Comparison of ENCODE assay signal across 29 cellular contexts in the genomic region with DNA sequence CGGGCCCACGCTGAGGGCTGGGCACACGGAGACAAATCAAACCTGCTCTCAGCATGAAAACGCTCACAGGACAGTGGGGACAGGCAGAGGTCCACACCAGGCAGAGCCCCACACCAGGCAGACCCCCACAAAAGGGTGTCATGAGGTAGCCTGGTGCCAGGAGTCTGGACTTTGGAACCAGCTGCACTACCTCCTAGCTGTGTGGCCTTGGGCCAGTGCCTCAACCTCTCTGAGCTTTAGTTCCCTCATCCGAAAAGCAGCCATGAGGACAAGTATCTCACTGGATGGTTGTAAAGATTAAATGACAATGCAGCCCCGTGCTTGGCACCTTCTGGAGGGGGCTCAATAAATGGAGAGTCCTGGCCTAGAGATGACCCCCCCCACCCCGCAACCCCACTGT. TPM values are rescaled to one million over a fixed set of nuclear protein-coding genes. Genes with fewer than 3 reads are reported as not detected.
DNase-seq lines count a peak whose midpoint lies in the region; ATAC-seq, FAIRE-seq and TF ChIP-seq lines count a peak whose summit lies in the region.
"Had no signal": no experiment of that assay in that cellular context is flagged by ENCODE, and none has a peak within 500 bp of the region (broad histone marks: within the 10 kb centered on the region; RNA-seq: fewer than 3 reads in every experiment).

No MANE protein-coding gene starts in this region.

- H3K4me1 Mint-ChIP-seq in CD14-positive monocyte (peaks cover 14% of the 10 kb centered on the region), chondrocyte (ENCODE audit: low read depth) (peaks cover 12% of the 10 kb centered on the region), neural progenitor cell (peaks cover 60% of the 10 kb centered on the region)
- H3K4me1 Mint-ChIP-seq: CD4-positive, alpha-beta memory T cell; IgD-negative memory B cell had no signal

- H3K27ac Mint-ChIP-seq in CD14-positive monocyte (no peak overlapping the region), chondrocyte (ENCODE audit: unreplicated experiment) (no peak overlapping the region), neural progenitor cell (peak overlapping the region; percentile 93)
- H3K27ac Mint-ChIP-seq: IgD-negative memory B cell had no signal

- no peaks in the 10 kb centered on the region for H3K36me3 ChIP-seq in hepatocyte (replicated peaks; ENCODE audit: insufficient read depth, low read depth)
- H3K36me3 ChIP-seq in neural progenitor cell: no peaks in the 10 kb centered on the region
- H3K36me3 ChIP-seq: BLaER1 treated with 17β-estradiol and CSF1 and Interleukin-3, amounts not matched to agents 10 nM and 100 nM had no signal

- CTCF ChIA-PET in HEK293T (lab: Yijun Ruan, JAX): interaction anchor here (0.6 kb wide), 1 partner anchor 76 kb away, joined by 3 read pairs; no protein-coding TSS in a partner anchor

- H3K9me3 ChIP-seq in hepatocyte (ENCODE audit: low read depth): no peaks in the 10 kb centered on the region
- H3K9me3 ChIP-seq in neural progenitor cell (ENCODE audit: low read depth): no peaks in the 10 kb centered on the region
- H3K9me3 ChIP-seq: BLaER1 treated with 17β-estradiol and CSF1 and Interleukin-3, amounts not matched to agents 10 nM and 100 nM; SK-N-SH had no signal

- TF ChIP-seq CTCF in CD14-positive monocyte (IDR thresholded peaks at IDR 0.05) (no peak), chondrocyte (IDR thresholded peaks at IDR 0.05) (no peak), hepatocyte (IDR thresholded peaks at IDR 0.05; ENCODE audit: poor library complexity) (no peak), neural progenitor cell (IDR thresholded peaks at IDR 0.05) (no peak)

- H3K79me2 ChIP-seq in hepatocyte: no peaks in the 10 kb centered on the region
- H3K79me2 ChIP-seq in neural progenitor cell (ENCODE audit: low read depth): no peaks in the 10 kb centered on the region

- H3K9ac ChIP-seq in neural progenitor cell: no peak overlapping the region
- H3K9ac ChIP-seq: BLaER1 treated with 17β-estradiol and CSF1 and Interleukin-3, amounts not matched to agents 10 nM and 100 nM; SK-N-SH had no signal

- H2AFZ ChIP-seq in hepatocyte (no peak overlapping the region), neural progenitor cell (replicated peaks) (no peak overlapping the region)

- no peaks in the 10 kb centered on the region for H3K9me3 Mint-ChIP-seq in CD14-positive monocyte
- no peaks in the 10 kb centered on the region for H3K9me3 Mint-ChIP-seq in chondrocyte (ENCODE audit: low read depth)
- no peaks in the 10 kb centered on the region for H3K9me3 Mint-ChIP-seq in neural progenitor cell
- H3K9me3 Mint-ChIP-seq: CD4-positive, alpha-beta memory T cell had no signal

- H3K4me2 ChIP-seq in hepatocyte: no peak overlapping the region
- H3K4me2 ChIP-seq in neural progenitor cell: no peak overlapping the region
- H3K4me2 ChIP-seq: BLaER1 treated with 17β-estradiol and CSF1 and Interleukin-3, amounts not matched to agents 10 nM and 100 nM; SK-N-SH had no signal

- H3K4me3 ChIP-seq in hepatocyte (no peak overlapping the region), neural progenitor cell (no peak overlapping the region)
- H3K4me3 ChIP-seq: BLaER1 treated with 17β-estradiol and CSF1 and Interleukin-3, amounts not matched to agents 10 nM and 100 nM had no signal

- H3K27me3 ChIP-seq in hepatocyte: no peaks in the 10 kb centered on the region
- no peaks in the 10 kb centered on the region for H3K27me3 ChIP-seq in neural progenitor cell
- H3K27me3 ChIP-seq: BLaER1 treated with 17β-estradiol and CSF1 and Interleukin-3, amounts not matched to agents 10 nM and 100 nM had no signal

- no peak for TF ChIP-seq POLR2A in H54 (IDR thresholded peaks at IDR 0.05; ENCODE audit: low read depth, low read length)

- peaks cover 15% of the 10 kb centered on the region for H3K4me1 ChIP-seq in hepatocyte (ENCODE audit: insufficient read depth)
- H3K4me1 ChIP-seq in neural progenitor cell: peaks cover 48% of the 10 kb centered on the region

- FAIRE-seq in H54 (lab: Jason Lieb, UNC): no peak
- FAIRE-seq: GM12891, HTR-8/SVneo had no signal

- whole genome bisulfite sequencing in hepatocyte (ENCODE audit: low lambda C conversion rate, missing lambda C conversion rate): 90% methylated on average over 7 of the region's 7 CpGs

- H3K4me3 Mint-ChIP-seq in CD14-positive monocyte (peak overlapping the region; percentile 50 to 53), chondrocyte (ENCODE audit: unreplicated experiment) (no peak overlapping the region), neural progenitor cell (no peak overlapping the region)
- H3K4me3 Mint-ChIP-seq: CD4-positive, alpha-beta memory T cell; IgD-negative memory B cell had no signal

- H3K27me3 Mint-ChIP-seq in CD14-positive monocyte (ENCODE audit: low read depth in 3 of 3) (peaks cover 0 to 5% (median 3%) of the 10 kb centered on the region in 3 donors), chondrocyte (ENCODE audit: low read depth) (no peaks in the 10 kb centered on the region), neural progenitor cell (ENCODE audit: insufficient read depth, low read depth) (peaks cover 10% of the 10 kb centered on the region)
- H3K27me3 Mint-ChIP-seq: CD4-positive, alpha-beta memory T cell; IgD-negative memory B cell had no signal

- intact Hi-C loops in CD14-positive monocyte (cut with micrococcal nuclease): no loop called here

- ATAC-seq in HG02884 (IDR thresholded peaks at IDR 0.05; ENCODE audit: unreplicated experiment) (no peak), HG02798 (IDR thresholded peaks at IDR 0.05; ENCODE audit: poor library complexity, unreplicated experiment) (no peak)
- ATAC-seq: HCT116, PC-3 had no signal

- POLR2A ChIA-PET in HEK293T (lab: Yijun Ruan, JAX): interaction anchor here (1.6 to 1.9 kb wide), 2 partner anchors 24 to 95 kb away, joined by 3 to 10 read pairs; a partner anchor contains a TSS

- H4K20me1 ChIP-seq in hepatocyte (ENCODE audit: insufficient read depth, poor library complexity, severe bottlenecking) (no peaks in the 10 kb centered on the region), neural progenitor cell (ENCODE audit: low read depth) (no peaks in the 10 kb centered on the region)
- H4K20me1 ChIP-seq: BLaER1 treated with 17β-estradiol and CSF1 and Interleukin-3, amounts not matched to agents 10 nM and 100 nM had no signal

- peaks cover 34% of the 10 kb centered on the region for H3F3A ChIP-seq in neural progenitor cell (ENCODE audit: low read depth)

- H3K27ac ChIP-seq in hepatocyte (peak overlapping the region; percentile 70), neural progenitor cell (no peak overlapping the region)
- H3K27ac ChIP-seq: BLaER1 treated with 17β-estradiol and CSF1 and Interleukin-3, amounts not matched to agents 10 nM and 100 nM had no signal

- H3K36me3 Mint-ChIP-seq in CD14-positive monocyte: no peaks in the 10 kb centered on the region
- no peaks in the 10 kb centered on the region for H3K36me3 Mint-ChIP-seq in chondrocyte (ENCODE audit: low read depth)
- H3K36me3 Mint-ChIP-seq in neural progenitor cell: no peaks in the 10 kb centered on the region
- H3K36me3 Mint-ChIP-seq: CD4-positive, alpha-beta memory T cell; IgD-negative memory B cell had no signal

- no peaks in the 10 kb centered on the region for H3K9me2 ChIP-seq in hepatocyte (replicated peaks; ENCODE audit: insufficient read depth)
- H3K9me2 ChIP-seq: SK-N-SH had no signal

- DNase-seq in CD14-positive monocyte (ENCODE audit: low spot score): no peak
- peak; percentile 32 for DNase-seq in chondrocyte (ENCODE audit: low spot score)
- no peak for DNase-seq in hepatocyte (ENCODE audit: low spot score)
- DNase-seq in neural progenitor cell (ENCODE audit: low spot score): no peak
- no peak for DNase-seq in HEK293T (ENCODE audit: extremely low spot score)
- no peak for DNase-seq in H54 (ENCODE audit: insufficient read length, low spot score)
- DNase-seq: AML-193; CD4-positive, alpha-beta memory T cell; COR-L47; DMS79; GF-D8; GOT3; NCI-H1092; NCI-H1694 treated with DMSO at 0.1 percent for 48 hours; NCI-H2171; NCI-H226; NCI-H524; NCI-H748 treated with DMSO at 0.1 percent for 48 hours; PC-3; SK-N-SH; SW 1271 had no signal

TF ChIP-seq in HEK293T, 16 proteins besides CTCF, POLR2A, EP300 and RAD21:
- TF ChIP-seq HDGF (IDR thresholded peaks at IDR 0.05; ENCODE audit: borderline replicate concordance) (no peak), FOXK2 (IDR thresholded peaks at IDR 0.05) (no peak), ARNT (IDR thresholded peaks at IDR 0.05) (no peak), NFRKB (IDR thresholded peaks at IDR 0.05) (no peak), LEF1 (IDR thresholded peaks at IDR 0.05; ENCODE audit: borderline replicate concordance) (no peak), ZNF384 (IDR thresholded peaks at IDR 0.05) (no peak), FOXA1 (IDR thresholded peaks at IDR 0.05) (no peak)
- TF ChIP-seq, protein P1, sequence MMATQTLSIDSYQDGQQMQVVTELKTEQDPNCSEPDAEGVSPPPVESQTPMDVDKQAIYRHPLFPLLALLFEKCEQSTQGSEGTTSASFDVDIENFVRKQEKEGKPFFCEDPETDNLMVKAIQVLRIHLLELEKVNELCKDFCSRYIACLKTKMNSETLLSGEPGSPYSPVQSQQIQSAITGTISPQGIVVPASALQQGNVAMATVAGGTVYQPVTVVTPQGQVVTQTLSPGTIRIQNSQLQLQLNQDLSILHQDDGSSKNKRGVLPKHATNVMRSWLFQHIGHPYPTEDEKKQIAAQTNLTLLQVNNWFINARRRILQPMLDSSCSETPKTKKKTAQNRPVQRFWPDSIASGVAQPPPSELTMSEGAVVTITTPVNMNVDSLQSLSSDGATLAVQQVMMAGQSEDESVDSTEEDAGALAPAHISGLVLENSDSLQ (IDR thresholded peaks at IDR 0.05): no peak

RNA-seq across cellular contexts. Expression of a gene that starts 16.5 kb away (rescaled TPM):
- not detected for polyA plus RNA-seq in CD14-positive monocyte
- total RNA-seq in chondrocyte: not detected in 3 replicates
- 132 and 140 TPM in 2 replicates for total RNA-seq in hepatocyte
- 153 and 179 TPM in 2 replicates for polyA plus RNA-seq in hepatocyte
- total RNA-seq in neural progenitor cell (ENCODE audit: low replicate concordance): 320 and 454 TPM in 2 replicates
- total RNA-seq: A172; CD4-positive, alpha-beta memory T cell; PC-3 had no signal
- polyA plus RNA-seq: CD4-positive, alpha-beta memory T cell; IgD-negative memory B cell had no signal

RNA-seq across cellular contexts. Expression of a gene that starts 24.3 kb away (rescaled TPM):
- polyA plus RNA-seq in CD14-positive monocyte (100 to 1,000 TPM in 1 of 2 donors, 10 to 100 TPM in 1; 88.0 to 123 TPM), hepatocyte (64.9 and 70.2 TPM in 2 replicates)
- total RNA-seq in chondrocyte (35.1 to 52.8 TPM (median 39.9 TPM) in 3 replicates), hepatocyte (60.6 and 69.5 TPM in 2 replicates), neural progenitor cell (ENCODE audit: low replicate concordance) (76.0 and 78.4 TPM in 2 replicates)

RNA-seq across cellular contexts. Expression of a gene that starts 59.3 kb away (rescaled TPM):
- polyA plus RNA-seq in CD14-positive monocyte (1 to 10 TPM; 2.4 to 2.5 TPM), hepatocyte (2.8 and 4.0 TPM in 2 replicates)
- total RNA-seq in chondrocyte (0.26 to 0.27 TPM in 2 of 3 replicates, not detected in the other), hepatocyte (3.2 and 3.6 TPM in 2 replicates), neural progenitor cell (ENCODE audit: low replicate concordance) (0.12 TPM in 1 of 2 replicates, not detected in the other)
- total RNA-seq: A172 had no signal

Comparison
In these comparisons a context has a peak if more than half of its experiments do, and no peak if none do; other contexts are left out.
1. H3K4me3 Mint-ChIP-seq: peak in CD14-positive monocyte (2 of 2); none in chondrocyte (single experiment) and neural progenitor cell (single experiment).
2. RNA of a gene that starts 16.5 kb away (total RNA-seq): 320 to 454 TPM in neural progenitor cell and 132 to 140 TPM in hepatocyte; not detected in chondrocyte; every median in the first group is over 10 times any median in the second.